ENCODE assay signal across 1 cellular context in the genomic region with DNA sequence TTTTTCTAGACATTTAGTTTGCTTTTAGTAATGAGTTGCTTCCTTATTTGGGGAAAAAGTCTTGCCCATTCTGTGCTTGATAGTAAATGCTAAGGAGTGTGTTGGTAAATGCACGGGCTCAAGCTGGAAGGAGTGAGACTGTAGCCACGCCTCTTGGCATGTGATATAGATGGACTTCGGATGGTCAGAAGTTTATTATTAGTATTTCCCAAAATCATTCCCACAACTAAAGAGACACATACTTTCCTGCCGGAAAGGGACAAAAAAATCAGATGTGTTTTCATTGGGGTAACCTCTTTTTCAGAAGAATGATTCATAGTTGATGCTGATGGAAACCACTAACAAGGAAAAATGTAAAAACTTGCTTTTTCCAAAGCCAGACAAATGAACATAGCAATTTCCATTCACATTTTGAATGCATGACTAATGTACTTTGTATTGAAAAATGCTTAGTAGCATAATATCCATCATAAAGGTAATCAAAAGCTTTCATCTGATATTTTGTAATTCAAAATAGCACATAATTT.
TF ChIP-seq lines count a peak whose summit lies in the region.

No MANE protein-coding gene starts in this region.

TF ChIP-seq in IMR-90, 13 proteins besides CTCF, POLR2A, EP300 and RAD21 (continued from another document):
- TF ChIP-seq, protein P1, sequence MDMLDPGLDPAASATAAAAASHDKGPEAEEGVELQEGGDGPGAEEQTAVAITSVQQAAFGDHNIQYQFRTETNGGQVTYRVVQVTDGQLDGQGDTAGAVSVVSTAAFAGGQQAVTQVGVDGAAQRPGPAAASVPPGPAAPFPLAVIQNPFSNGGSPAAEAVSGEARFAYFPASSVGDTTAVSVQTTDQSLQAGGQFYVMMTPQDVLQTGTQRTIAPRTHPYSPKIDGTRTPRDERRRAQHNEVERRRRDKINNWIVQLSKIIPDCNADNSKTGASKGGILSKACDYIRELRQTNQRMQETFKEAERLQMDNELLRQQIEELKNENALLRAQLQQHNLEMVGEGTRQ (IDR thresholded peaks at IDR 0.05; ENCODE audit: low read depth, low read length), result peak; percentile 11; the same call in 1 of the 2 replicates
- TF ChIP-seq MAFK (IDR thresholded peaks at IDR 0.05; ENCODE audit: low read depth, low read length), result peak; percentile 71
- no peak for TF ChIP-seq SMC3 (IDR thresholded peaks at IDR 0.05; ENCODE audit: low read depth, low read length)
- peak; percentile 58; the same call in 1 of the 2 replicates for TF ChIP-seq BHLHE40 (IDR thresholded peaks at IDR 0.05; ENCODE audit: low read depth, low read length)
- TF ChIP-seq RFX5 (IDR thresholded peaks at IDR 0.05; ENCODE audit: low read depth, low read length), result no peak
- TF ChIP-seq MXI1 (IDR thresholded peaks at IDR 0.05; ENCODE audit: borderline replicate concordance, low read depth, low read length), result no peak
